ENCODE assay signal across 2 cellular contexts in the genomic region with DNA sequence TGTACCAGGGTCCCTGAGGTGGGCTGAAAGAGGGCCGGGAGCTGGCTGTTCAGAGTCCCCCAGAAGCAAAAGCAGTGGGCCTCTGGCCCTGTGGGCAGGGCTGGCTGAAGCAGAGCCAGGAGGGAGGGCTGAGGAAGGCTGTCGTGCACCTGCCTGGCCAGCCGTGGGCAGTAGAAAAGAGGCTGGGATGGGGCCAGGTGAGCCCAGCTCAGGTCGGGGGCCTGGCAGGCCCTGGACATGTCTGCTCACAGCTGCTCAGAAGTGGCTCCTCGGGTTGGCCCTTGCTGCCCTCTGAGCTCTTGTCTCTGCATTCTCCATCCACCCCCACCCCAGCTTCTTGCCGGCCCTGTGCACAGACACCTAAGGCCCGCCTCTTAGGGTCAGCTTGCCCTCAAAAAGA.
TF ChIP-seq lines count a peak whose summit lies in the region.

No MANE protein-coding gene starts in this region.

TF ChIP-seq in SK-N-SH, 30 proteins besides CTCF, POLR2A, EP300 and RAD21 (continued from another document):
- TF ChIP-seq YY1 (IDR thresholded peaks at IDR 0.05; ENCODE audit: low read depth) (no peak), MAX (IDR thresholded peaks at IDR 0.05; ENCODE audit: low read depth) (no peak), NFIC (IDR thresholded peaks at IDR 0.05; ENCODE audit: borderline replicate concordance) (no peak)

TF ChIP-seq in SK-N-SH treated with all-trans-retinoic acid at 6 μM for 48 hours, 23 proteins besides CTCF, POLR2A, EP300 and RAD21 (continued from another document):
- TF ChIP-seq RARB (CRISPR knock-in tag; IDR thresholded peaks at IDR 0.05) (no peak), BACH2 (CRISPR knock-in tag; IDR thresholded peaks at IDR 0.05; ENCODE audit: borderline replicate concordance) (no peak), ZC3H10 (CRISPR knock-in tag; IDR thresholded peaks at IDR 0.05) (no peak), POU6F1 (CRISPR knock-in tag; IDR thresholded peaks at IDR 0.05; ENCODE audit: borderline replicate concordance, low read depth) (no peak), ZNF565 (CRISPR knock-in tag; conservative IDR thresholded peaks at IDR 0.05; ENCODE audit: low read depth) (no peak), TOX (CRISPR knock-in tag; IDR thresholded peaks at IDR 0.05; ENCODE audit: borderline replicate concordance) (no peak), SNAI2 (CRISPR knock-in tag; IDR thresholded peaks at IDR 0.05) (no peak), ESRRG (CRISPR knock-in tag; IDR thresholded peaks at IDR 0.05) (no peak), ZFP30 (CRISPR knock-in tag; IDR thresholded peaks at IDR 0.05) (no peak), GLIS3 (CRISPR knock-in tag; IDR thresholded peaks at IDR 0.05) (no peak)
- TF ChIP-seq, protein P1, sequence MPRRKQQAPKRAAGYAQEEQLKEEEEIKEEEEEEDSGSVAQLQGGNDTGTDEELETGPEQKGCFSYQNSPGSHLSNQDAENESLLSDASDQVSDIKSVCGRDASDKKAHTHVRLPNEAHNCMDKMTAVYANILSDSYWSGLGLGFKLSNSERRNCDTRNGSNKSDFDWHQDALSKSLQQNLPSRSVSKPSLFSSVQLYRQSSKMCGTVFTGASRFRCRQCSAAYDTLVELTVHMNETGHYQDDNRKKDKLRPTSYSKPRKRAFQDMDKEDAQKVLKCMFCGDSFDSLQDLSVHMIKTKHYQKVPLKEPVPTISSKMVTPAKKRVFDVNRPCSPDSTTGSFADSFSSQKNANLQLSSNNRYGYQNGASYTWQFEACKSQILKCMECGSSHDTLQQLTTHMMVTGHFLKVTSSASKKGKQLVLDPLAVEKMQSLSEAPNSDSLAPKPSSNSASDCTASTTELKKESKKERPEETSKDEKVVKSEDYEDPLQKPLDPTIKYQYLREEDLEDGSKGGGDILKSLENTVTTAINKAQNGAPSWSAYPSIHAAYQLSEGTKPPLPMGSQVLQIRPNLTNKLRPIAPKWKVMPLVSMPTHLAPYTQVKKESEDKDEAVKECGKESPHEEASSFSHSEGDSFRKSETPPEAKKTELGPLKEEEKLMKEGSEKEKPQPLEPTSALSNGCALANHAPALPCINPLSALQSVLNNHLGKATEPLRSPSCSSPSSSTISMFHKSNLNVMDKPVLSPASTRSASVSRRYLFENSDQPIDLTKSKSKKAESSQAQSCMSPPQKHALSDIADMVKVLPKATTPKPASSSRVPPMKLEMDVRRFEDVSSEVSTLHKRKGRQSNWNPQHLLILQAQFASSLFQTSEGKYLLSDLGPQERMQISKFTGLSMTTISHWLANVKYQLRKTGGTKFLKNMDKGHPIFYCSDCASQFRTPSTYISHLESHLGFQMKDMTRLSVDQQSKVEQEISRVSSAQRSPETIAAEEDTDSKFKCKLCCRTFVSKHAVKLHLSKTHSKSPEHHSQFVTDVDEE (CRISPR knock-in tag; IDR thresholded peaks at IDR 0.05), result no peak
